18 cellular contexts compared by ENCODE assay signal in genomic region chr4:166675411-166675810, GRCh38.
DNase-seq lines count a peak whose midpoint lies in the region; TF ChIP-seq lines count a peak whose summit lies in the region.
"Had no signal": no experiment of that assay in that cellular context is flagged by ENCODE, and none has a peak within 500 bp of the region (broad histone marks: within the 10 kb centered on the region; RNA-seq: fewer than 3 reads in every experiment).

No MANE protein-coding gene starts in this region.

- no peak overlapping the region for H3K27ac Mint-ChIP-seq in CD8-positive, alpha-beta memory T cell
- H3K27ac Mint-ChIP-seq: CD4-positive, CD25-positive, alpha-beta regulatory T cell had no signal

- H3K79me2 ChIP-seq in smooth muscle cell (ENCODE audit: low read depth): no peaks in the 10 kb centered on the region

- H2AFZ ChIP-seq in smooth muscle cell (ENCODE audit: low read depth): peak overlapping the region; percentile 4

- peak overlapping the region; percentile 26 for H3K4me2 ChIP-seq in smooth muscle cell

- peaks cover 6% of the 10 kb centered on the region for H3K9me3 ChIP-seq in adipocyte (ENCODE audit: control insufficient read depth, low read length)
- H3K9me3 ChIP-seq in smooth muscle cell (replicated peaks; ENCODE audit: low read depth): no peaks in the 10 kb centered on the region
- no peaks in the 10 kb centered on the region for H3K9me3 ChIP-seq in CD8-positive, alpha-beta memory T cell (ENCODE audit: low read length)
- H3K9me3 ChIP-seq: adrenal gland, HAP-1 had no signal

- CTCF ChIA-PET in CD8-positive, alpha-beta memory T cell (lab: Charles Lee): no interaction called here

- no peaks in the 10 kb centered on the region for H4K20me1 ChIP-seq in smooth muscle cell (ENCODE audit: low read depth)

- H3K4me3 ChIP-seq in adipocyte (ENCODE audit: low read length) (no peak overlapping the region), foreskin fibroblast (ENCODE audit: low read depth in 1 of 2, low read length in 2 of 2) (no peak overlapping the region), smooth muscle cell (no peak overlapping the region)
- H3K4me3 ChIP-seq in CD8-positive, alpha-beta memory T cell (ENCODE audit: low read length): no peak overlapping the region
- H3K4me3 ChIP-seq: adrenal gland, HAP-1, skin epidermis had no signal

- DNase-seq in Kasumi-1 (lab: John Stamatoyannopoulos, UW) (peak; percentile 17 to 37), adipocyte (ENCODE audit: low read depth) (peak; percentile 90), foreskin fibroblast (peak; percentile 14 to 44), smooth muscle cell (lab: John Stamatoyannopoulos, UW; ENCODE audit: unreplicated experiment) (peak; percentile 1), NCI-H1930 (lab: John Stamatoyannopoulos, UW) (no peak), dermis blood vessel endothelial cell (no peak), DMS114 treated with DMSO at 0.1 percent for 48 hours (lab: John Stamatoyannopoulos, UW; ENCODE audit: unreplicated experiment) (no peak)
- DNase-seq in CD8-positive, alpha-beta memory T cell: no peak
- DNase-seq: activated CD4-positive, CD25-positive, alpha-beta regulatory T cell treated with anti-CD3 and anti-CD28 coated beads, Interleukin-2, amount 50 U/mL, for 72 hours; activated T-cell treated with anti-CD3 and anti-CD28 coated beads for 4 hours; adrenal gland; CD4-positive, CD25-positive, alpha-beta regulatory T cell; head of caudate nucleus; left ventricle myocardium superior; NCI-H2171 treated with DMSO at 0.1 percent for 48 hours; substantia nigra had no signal

- H3K27me3 ChIP-seq in adipocyte (replicated peaks; ENCODE audit: control insufficient read depth, insufficient read depth, low read length): no peaks in the 10 kb centered on the region
- H3K27me3 ChIP-seq in smooth muscle cell (ENCODE audit: low read depth): no peaks in the 10 kb centered on the region
- no peaks in the 10 kb centered on the region for H3K27me3 ChIP-seq in CD8-positive, alpha-beta memory T cell (ENCODE audit: insufficient read depth, low read length, poor library complexity, severe bottlenecking)
- H3K27me3 ChIP-seq: adrenal gland had no signal

- 13% methylated on average over 4 of the region's 4 CpGs for WGBS in smooth muscle cell (ENCODE audit: low lambda C conversion rate)

- peaks cover 4 to 20% (median 5%) of the 10 kb centered on the region in 5 donors for H3K9me3 Mint-ChIP-seq in CD8-positive, alpha-beta memory T cell

- H3K9ac ChIP-seq in adipocyte (ENCODE audit: low read length) (no peak overlapping the region), smooth muscle cell (ENCODE audit: low read depth) (no peak overlapping the region)

- TF ChIP-seq CTCF in foreskin fibroblast (IDR thresholded peaks at IDR 0.05; ENCODE audit: low read depth, low read length): no peak
- no peak for TF ChIP-seq CTCF in smooth muscle cell (IDR thresholded peaks at IDR 0.05; ENCODE audit: borderline replicate concordance, insufficient read depth, poor library complexity, severe bottlenecking)

- H3K27me3 Mint-ChIP-seq in CD8-positive, alpha-beta memory T cell: no peaks in the 10 kb centered on the region
- H3K27me3 Mint-ChIP-seq: CD4-positive, CD25-positive, alpha-beta regulatory T cell had no signal

- POLR2A ChIA-PET in CD8-positive, alpha-beta memory T cell (lab: Charles Lee): no interaction called here

- H3K4me1 Mint-ChIP-seq in CD8-positive, alpha-beta memory T cell: no peaks in the 10 kb centered on the region
- H3K4me1 Mint-ChIP-seq: CD4-positive, CD25-positive, alpha-beta regulatory T cell had no signal

- H3K36me3 ChIP-seq in adipocyte (ENCODE audit: control insufficient read depth, insufficient read depth, low read length, severe bottlenecking) (no peaks in the 10 kb centered on the region), smooth muscle cell (ENCODE audit: low read depth) (no peaks in the 10 kb centered on the region)
- H3K36me3 ChIP-seq in CD8-positive, alpha-beta memory T cell (ENCODE audit: insufficient read depth, low read length): no peaks in the 10 kb centered on the region
- H3K36me3 ChIP-seq: adrenal gland, HAP-1 had no signal

- peaks cover 16% of the 10 kb centered on the region for H3F3A ChIP-seq in smooth muscle cell (ENCODE audit: low read depth)

- H3K4me1 ChIP-seq in adipocyte (ENCODE audit: control insufficient read depth, insufficient read depth, low read length): no peaks in the 10 kb centered on the region
- H3K4me1 ChIP-seq in smooth muscle cell (ENCODE audit: low read depth): peaks cover 3% of the 10 kb centered on the region
- H3K4me1 ChIP-seq in CD8-positive, alpha-beta memory T cell (ENCODE audit: insufficient read depth, low read length): no peaks in the 10 kb centered on the region
- H3K4me1 ChIP-seq: adrenal gland, HAP-1 had no signal

- H3K36me3 Mint-ChIP-seq in CD8-positive, alpha-beta memory T cell: no peaks in the 10 kb centered on the region
- H3K36me3 Mint-ChIP-seq: CD4-positive, CD25-positive, alpha-beta regulatory T cell had no signal

- H3K27ac ChIP-seq in smooth muscle cell (ENCODE audit: low read depth): peak overlapping the region; percentile 48
- no peak overlapping the region for H3K27ac ChIP-seq in CD8-positive, alpha-beta memory T cell (ENCODE audit: low read depth, low read length)
- H3K27ac ChIP-seq: adrenal gland, skin epidermis had no signal

- H3K4me3 Mint-ChIP-seq in CD8-positive, alpha-beta memory T cell: no peak overlapping the region
- H3K4me3 Mint-ChIP-seq: CD4-positive, CD25-positive, alpha-beta regulatory T cell had no signal

Comparison
In these comparisons a context has a peak if more than half of its experiments do, and no peak if none do; other contexts are left out.
1. DNase-seq: peak in Kasumi-1 (2 of 2), adipocyte (single experiment), foreskin fibroblast (2 of 2) and smooth muscle cell (single experiment); none in NCI-H1930 (0 of 2), CD8-positive, alpha-beta memory T cell (0 of 5), dermis blood vessel endothelial cell (single experiment) and DMS114 treated with DMSO at 0.1 percent for 48 hours (single experiment).